1 cellular context compared by ENCODE assay signal in the genomic region with DNA sequence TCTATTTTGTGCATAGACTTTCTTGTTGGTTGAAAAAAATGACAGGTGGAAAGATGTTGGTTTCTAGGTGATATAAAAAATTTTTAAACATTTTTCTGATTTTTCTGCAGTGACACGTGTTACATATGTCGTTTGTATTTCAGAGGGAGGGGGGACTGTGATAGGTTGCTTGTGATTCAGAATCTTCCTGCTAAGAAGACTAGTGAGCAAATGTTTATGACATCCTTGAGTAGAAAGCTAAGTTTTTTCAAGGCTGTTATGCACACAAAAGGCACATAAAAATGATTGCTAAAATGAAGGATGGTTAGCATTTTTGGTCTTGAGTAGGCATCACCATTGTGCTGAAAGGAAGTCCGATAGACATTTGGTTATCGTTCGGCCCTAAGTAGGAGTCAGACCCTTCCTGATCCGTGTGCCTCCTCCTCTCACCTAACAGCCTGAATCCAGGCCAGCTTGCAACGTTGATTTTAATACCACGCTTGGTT.
TF ChIP-seq lines count a peak whose summit lies in the region.

No MANE protein-coding gene starts in this region.

TF ChIP-seq in WTC11, 78 proteins besides CTCF, POLR2A, EP300 and RAD21 (continued from another document):
- TF ChIP-seq, protein P1, sequence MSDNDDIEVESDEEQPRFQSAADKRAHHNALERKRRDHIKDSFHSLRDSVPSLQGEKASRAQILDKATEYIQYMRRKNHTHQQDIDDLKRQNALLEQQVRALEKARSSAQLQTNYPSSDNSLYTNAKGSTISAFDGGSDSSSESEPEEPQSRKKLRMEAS (CRISPR knock-in tag; IDR thresholded peaks at IDR 0.05) = no peak
- TF ChIP-seq RORB (CRISPR knock-in tag; IDR thresholded peaks at IDR 0.05) (no peak), NFATC4 (CRISPR knock-in tag; IDR thresholded peaks at IDR 0.05) (no peak), GTF2I (CRISPR knock-in tag; conservative IDR thresholded peaks at IDR 0.05) (no peak)
